ENCODE assay signal across 8 cellular contexts in genomic region chr22:43152001-43152354, GRCh38. TPM values are rescaled to one million over a fixed set of nuclear protein-coding genes. Genes with fewer than 3 reads are reported as not detected.
A peak's percentile ranks its signal among the peaks of the same experiment; 100 is the strongest.
DNase-seq lines count a peak whose midpoint lies in the region; ATAC-seq, FAIRE-seq and TF ChIP-seq lines count a peak whose summit lies in the region.

No MANE protein-coding gene starts in this region.

- H3K4me2 ChIP-seq in A549, result peak overlapping the region; percentile 100

- WGBS in A549 (ENCODE audit: missing lambda C conversion rate), result 13% methylated on average over 3 of the region's 18 CpGs

- TF ChIP-seq EP300 in A549 (IDR thresholded peaks at IDR 0.05), result no peak

- no peaks in the 10 kb centered on the region for H3K36me3 Mint-ChIP-seq in HFFc6 (ENCODE audit: low read depth)
- H3K36me3 Mint-ChIP-seq in MCF 10A (ENCODE audit: insufficient read depth, unreplicated experiment), result peaks cover 33% of the 10 kb centered on the region

- H3K27ac Mint-ChIP-seq in HFFc6 (peak overlapping the region; percentile 79), MCF 10A (ENCODE audit: low read depth, unreplicated experiment) (peak overlapping the region; percentile 1)

- H3K4me1 ChIP-seq in A549, result peaks cover 14% of the 10 kb centered on the region; the same call in 2 of the 3 replicates
- H3K4me1 ChIP-seq in mucosa of descending colon (ENCODE audit: low read depth), result peaks cover 30% of the 10 kb centered on the region

- H3K4me3 Mint-ChIP-seq in HFFc6 (peak overlapping the region; percentile 92), MCF 10A (ENCODE audit: unreplicated experiment) (peak overlapping the region; percentile 74)

- BruUV-seq in MCF 10A (replicated peaks; lab: Mats Ljungman, UMichigan), result no TSS peak

- no peak for TF ChIP-seq RAD21 in A549 (conservative IDR thresholded peaks at IDR 0.05 in 1 of 2, IDR thresholded peaks at IDR 0.05 in 1 of 2)

- H3K4me1 Mint-ChIP-seq in HFFc6 (ENCODE audit: low read depth), result peaks cover 12% of the 10 kb centered on the region
- H3K4me1 Mint-ChIP-seq in MCF 10A (ENCODE audit: insufficient read depth, unreplicated experiment), result peaks cover 15% of the 10 kb centered on the region

- H3K9me3 ChIP-seq in A549, result no peaks in the 10 kb centered on the region
- no peaks in the 10 kb centered on the region for H3K9me3 ChIP-seq in mucosa of descending colon

- DNase-seq in A549 (ENCODE audit: low read depth in 1 of 2, low spot score in 1 of 2) (no peak), HFFc6 (no peak), MCF 10A (ENCODE audit: unreplicated experiment) (no peak), mucosa of descending colon (no peak), mesenteric fat pad (ENCODE audit: low spot score) (no peak), head of caudate nucleus (no peak)

- no peaks in the 10 kb centered on the region for H3K36me3 ChIP-seq in mucosa of descending colon (ENCODE audit: low read depth)

- no peak for FAIRE-seq in A549 (lab: Jason Lieb, UNC)

- TF ChIP-seq CTCF in A549 (IDR thresholded peaks at IDR 0.05), result no peak
- TF ChIP-seq CTCF in HFFc6 (IDR thresholded peaks at IDR 0.05), result no peak
- TF ChIP-seq CTCF in MCF 10A (IDR thresholded peaks at IDR 0.05; ENCODE audit: unreplicated experiment), result no peak
- no peak for TF ChIP-seq CTCF in mucosa of descending colon (IDR thresholded peaks at IDR 0.05)

- H3K9me3 Mint-ChIP-seq in HFFc6 (no peaks in the 10 kb centered on the region), MCF 10A (ENCODE audit: unreplicated experiment) (no peaks in the 10 kb centered on the region)

- peak overlapping the region; percentile 92 to 98 for H3K27ac ChIP-seq in A549

- H3K4me3 ChIP-seq in A549 (peak overlapping the region; percentile 93), mucosa of descending colon (peak overlapping the region; percentile 60)

- CTCF ChIA-PET in A549 (lab: Yijun Ruan, JAX) (no interaction called here), MCF 10A (lab: Yijun Ruan, JAX) (interaction anchor here (1.6 kb wide), 1 partner anchor 9 kb away, joined by 3 read pairs; no protein-coding TSS in a partner anchor)

- intact Hi-C loops in MCF 10A (cut with micrococcal nuclease), result loop anchor here (5.0 kb wide), 1 partner anchor 40 kb away; the partner anchor contains the start of gene BIK
- intact Hi-C loops in mucosa of descending colon (cut with DNase I, micrococcal nuclease), result no loop called here
- intact Hi-C loops in head of caudate nucleus (cut with DNase I), result loop anchor here (5.0 kb wide), 1 partner anchor 35 kb away; the partner anchor contains the start of gene TTLL12

- H3K27me3 Mint-ChIP-seq in HFFc6 (ENCODE audit: insufficient read depth), result peaks cover 3% of the 10 kb centered on the region; the same call in 1 of the 2 replicates
- no peaks in the 10 kb centered on the region for H3K27me3 Mint-ChIP-seq in MCF 10A (ENCODE audit: insufficient read depth, unreplicated experiment)

- POLR2A ChIA-PET in A549 (lab: Yijun Ruan, JAX), result no interaction called here
- POLR2A ChIA-PET in MCF 10A (lab: Yijun Ruan, JAX), result interaction anchor here (0.7 to 3.0 kb wide), 6 partner anchors 8 to 476 kb away, joined by 4 to 23 read pairs (median 8); partner anchors contain the start of gene TTLL12

- ATAC-seq in A549 (peak in 1 of 2 experiments; percentile 48; a peak in 5 of 6 replicates), mucosa of descending colon (no peak), GM18505 (IDR thresholded peaks at IDR 0.05; ENCODE audit: unreplicated experiment) (no peak), HG02884 (IDR thresholded peaks at IDR 0.05; ENCODE audit: unreplicated experiment) (no peak)

- TF ChIP-seq POLR2A in A549 (IDR thresholded peaks at IDR 0.05; ENCODE audit: low read length) (no peak), GM18505 (IDR thresholded peaks at IDR 0.05; ENCODE audit: borderline replicate concordance, extremely low read depth, insufficient read depth, insufficient read length) (no peak)

TF ChIP-seq in A549, 52 proteins besides CTCF, POLR2A, EP300 and RAD21:
- TF ChIP-seq NFE2L2 (conservative IDR thresholded peaks at IDR 0.05; ENCODE audit: low read length), result no peak
- TF ChIP-seq HEYL (CRISPR knock-in tag; IDR thresholded peaks at IDR 0.05), result no peak
- TF ChIP-seq CHD2 (IDR thresholded peaks at IDR 0.05; ENCODE audit: low read length, partially characterized antibody), result no peak
- TF ChIP-seq MYC (IDR thresholded peaks at IDR 0.05; ENCODE audit: borderline replicate concordance, low read length), result 0 out of 2 replicates have a peak, but pooled peaks have one; percentile 1

RNA-seq across cellular contexts. Expression of gene TSPO, which starts 0.6 kb away (rescaled TPM):
- polyA plus RNA-seq in A549 (2011; rRNA removed) (42.4 and 43.2 TPM in 2 replicates), A549 (2017; fragmentation: RNase III; extraction: RNeasy Plus Mini Kit Qiagen cat#74134 plus additional on column Dnase treatment) (83.2 to 94.4 TPM (median 93.9 TPM) in 3 replicates)
- polyA plus RNA-seq in A549 (2012; cell fraction: cytosol; rRNA removed), result 189 and 286 TPM in 2 replicates
- polyA plus RNA-seq in A549 (2012; cell fraction: nucleus; rRNA removed), result 202 and 280 TPM in 2 replicates
- polyA minus RNA-seq in A549 (2011; rRNA and poly(A)+ RNA removed), result 10.0 and 12.4 TPM in 2 replicates
- 100 to 1,000 TPM; 325 to 442 (median 361) TPM for total RNA-seq in HFFc6 (2021; fragmentation: NEBNext Ultra II Directional; extraction: Animal tissue kit (Norgen Biotek cat#: 25700))
- total RNA-seq in MCF 10A (2022) (294 and 308 TPM in 2 replicates), mucosa of descending colon (100 to 1,000 TPM; 134 to 281 (median 236) TPM), mesenteric fat pad (305 TPM)

RNA-seq across cellular contexts. Expression of gene MCAT, which starts 8.8 kb away (rescaled TPM):
- 11.8 and 13.4 TPM in 2 replicates for polyA plus RNA-seq in A549 (2011; rRNA removed)
- 27.2 and 35.6 TPM in 2 replicates for polyA plus RNA-seq in A549 (2012; cell fraction: cytosol; rRNA removed)
- 25.4 and 34.3 TPM in 2 replicates for polyA plus RNA-seq in A549 (2012; cell fraction: nucleus; rRNA removed)
- polyA plus RNA-seq in A549 (2017; fragmentation: RNase III; extraction: RNeasy Plus Mini Kit Qiagen cat#74134 plus additional on column Dnase treatment), result 14.0 to 15.9 TPM (median 15.5 TPM) in 3 replicates
- polyA minus RNA-seq in A549 (2011; rRNA and poly(A)+ RNA removed), result 6.6 and 7.0 TPM in 2 replicates
- total RNA-seq in HFFc6 (2021; fragmentation: NEBNext Ultra II Directional; extraction: Animal tissue kit (Norgen Biotek cat#: 25700)), result 10 to 100 TPM; 15.1 to 16.6 (median 15.6) TPM
- total RNA-seq in MCF 10A (2022), result 17.6 and 18.8 TPM in 2 replicates
- 10 to 100 TPM; 16.1 to 18.8 (median 17.0) TPM for total RNA-seq in mucosa of descending colon
- total RNA-seq in mesenteric fat pad, result 11.5 TPM

RNA-seq across cellular contexts. Expression of gene TTLL12, which starts 35.0 kb away (rescaled TPM):
- polyA plus RNA-seq in A549 (2011; rRNA removed), result 8.6 and 9.5 TPM in 2 replicates
- polyA plus RNA-seq in A549 (2012; cell fraction: cytosol; rRNA removed), result 19.1 and 24.8 TPM in 2 replicates
- polyA plus RNA-seq in A549 (2012; cell fraction: nucleus; rRNA removed), result 31.1 and 31.4 TPM in 2 replicates
- polyA plus RNA-seq in A549 (2017; fragmentation: RNase III; extraction: RNeasy Plus Mini Kit Qiagen cat#74134 plus additional on column Dnase treatment), result 17.8 to 19.8 TPM (median 18.7 TPM) in 3 replicates
- 7.5 and 10.5 TPM in 2 replicates for polyA minus RNA-seq in A549 (2011; rRNA and poly(A)+ RNA removed)
- 10 to 100 TPM; 33.9 to 42.4 (median 38.7) TPM for total RNA-seq in HFFc6 (2021; fragmentation: NEBNext Ultra II Directional; extraction: Animal tissue kit (Norgen Biotek cat#: 25700))
- total RNA-seq in MCF 10A (2022), result 40.9 and 61.0 TPM in 2 replicates
- total RNA-seq in mucosa of descending colon, result 10 to 100 TPM; 47.6 to 95.2 (median 90.1) TPM
- total RNA-seq in mesenteric fat pad, result 27.0 TPM

RNA-seq across cellular contexts. Expression of gene BIK, which starts 41.4 kb away (rescaled TPM):
- polyA plus RNA-seq in A549 (2011; rRNA removed) (0.30 and 0.88 TPM in 2 replicates), A549 (2017; fragmentation: RNase III; extraction: RNeasy Plus Mini Kit Qiagen cat#74134 plus additional on column Dnase treatment) (0.54 to 0.80 TPM (median 0.54 TPM) in 3 replicates)
- 1.3 and 1.6 TPM in 2 replicates for polyA plus RNA-seq in A549 (2012; cell fraction: cytosol; rRNA removed)
- polyA plus RNA-seq in A549 (2012; cell fraction: nucleus; rRNA removed), result 1.4 and 1.7 TPM in 2 replicates
- not detected in 2 replicates for polyA minus RNA-seq in A549 (2011; rRNA and poly(A)+ RNA removed)
- under 1 TPM in 1 of 6 experiments, not detected in 5; 0.20 TPM for total RNA-seq in HFFc6 (2021; fragmentation: NEBNext Ultra II Directional; extraction: Animal tissue kit (Norgen Biotek cat#: 25700))
- total RNA-seq in MCF 10A (2022) (7.3 and 10.0 TPM in 2 replicates), mucosa of descending colon (10 to 100 TPM in 2 of 3 donors, 1 to 10 TPM in 1; 8.4 to 28.3 (median 20.6) TPM), mesenteric fat pad (not detected)

Comparison
In these comparisons a context has a peak if more than half of its experiments do, and no peak if none do; other contexts are left out.
1. intact Hi-C loops: an anchor here in MCF 10A (5.0 kb wide) and head of caudate nucleus (5.0 kb wide); none called in mucosa of descending colon.